ENCODE assay signal across 1 cellular context in genomic region chr9:95171001-95171400, GRCh38.
TF ChIP-seq lines count a peak whose summit lies in the region.

No MANE protein-coding gene starts in this region.

TF ChIP-seq in GM12878, 131 proteins besides CTCF, POLR2A, EP300 and RAD21 (continued from another document):
- TF ChIP-seq ZBTB40 (IDR thresholded peaks at IDR 0.05; ENCODE audit: borderline replicate concordance), result no peak
- TF ChIP-seq CHD2 (IDR thresholded peaks at IDR 0.05; ENCODE audit: borderline replicate concordance, low read depth, low read length), result peak; percentile 49; the same call in 1 of the 2 replicates
- TF ChIP-seq DPF2 (IDR thresholded peaks at IDR 0.05), result peak; percentile 48; the same call in 1 of the 2 replicates
- TF ChIP-seq SMAD1 (IDR thresholded peaks at IDR 0.05; ENCODE audit: low read depth, partially characterized antibody), result no peak
- peak; percentile 49; the same call in 1 of the 2 replicates for TF ChIP-seq CREM (IDR thresholded peaks at IDR 0.05; ENCODE audit: low read depth)
- no peak for TF ChIP-seq POU2F2 (IDR thresholded peaks at IDR 0.05; ENCODE audit: borderline replicate concordance, low read depth, low read length)
- TF ChIP-seq ATF7 (IDR thresholded peaks at IDR 0.05; ENCODE audit: low read depth), result peak; percentile 97
- no peak for TF ChIP-seq STAT3 (IDR thresholded peaks at IDR 0.05; ENCODE audit: low read depth, low read length)
- TF ChIP-seq MTA2 (IDR thresholded peaks at IDR 0.05; ENCODE audit: low read depth), result peak; percentile 82
- TF ChIP-seq MEF2A (IDR thresholded peaks at IDR 0.05; ENCODE audit: insufficient read depth, low read depth, low read length), result peak; percentile 91
- TF ChIP-seq JUNB (IDR thresholded peaks at IDR 0.05), result peak; percentile 87
- 0 out of 2 replicates have a peak, but pooled peaks have one; percentile 46 for TF ChIP-seq GABPA (IDR thresholded peaks at IDR 0.05; ENCODE audit: low read depth)
- peak; percentile 41; the same call in 1 of the 2 replicates for TF ChIP-seq BCL11A (IDR thresholded peaks at IDR 0.05; ENCODE audit: low read depth, low read length)
- TF ChIP-seq PKNOX1 (IDR thresholded peaks at IDR 0.05), result peak; percentile 32; the same call in 1 of the 2 replicates
- peak; percentile 44 to 51; a peak in 3 of 4 replicates for TF ChIP-seq IKZF2 (IDR thresholded peaks at IDR 0.05)
- no peak for TF ChIP-seq RAD51 (IDR thresholded peaks at IDR 0.05)
- TF ChIP-seq EED (IDR thresholded peaks at IDR 0.05; ENCODE audit: low read depth), result 0 out of 2 replicates have a peak, but pooled peaks have one; percentile 24
- TF ChIP-seq CREB1 (IDR thresholded peaks at IDR 0.05; ENCODE audit: low read depth), result peak; percentile 52; the same call in 1 of the 2 replicates
- peak; percentile 56; the same call in 1 of the 2 replicates for TF ChIP-seq RUNX3 (IDR thresholded peaks at IDR 0.05; ENCODE audit: low read length)
